ENCODE assay signal across 14 cellular contexts in the genomic region with DNA sequence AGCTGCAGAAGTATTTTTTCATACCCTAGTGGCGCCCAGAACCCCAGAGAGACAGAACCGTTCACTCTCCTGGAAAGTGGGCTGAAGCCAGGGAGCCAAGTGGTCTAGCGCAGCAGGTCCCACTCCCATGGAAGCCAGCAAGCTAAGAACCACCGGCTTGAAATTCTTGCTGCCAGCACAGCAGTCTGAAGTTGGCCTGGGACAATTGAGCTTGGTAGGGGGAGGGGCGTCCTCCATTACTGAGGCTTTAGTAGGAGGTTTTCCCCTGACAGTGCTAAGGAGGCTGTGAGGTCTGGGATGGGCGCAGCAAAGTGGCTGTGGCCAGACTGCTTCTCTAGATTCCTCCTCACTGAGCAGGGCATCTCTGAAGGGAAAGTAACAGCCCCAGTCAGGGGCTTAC.
A peak's percentile ranks its signal among the peaks of the same experiment; 100 is the strongest.
DNase-seq lines count a peak whose midpoint lies in the region; ATAC-seq and TF ChIP-seq lines count a peak whose summit lies in the region.
"Had no signal": no experiment of that assay in that cellular context is flagged by ENCODE, and none has a peak within 500 bp of the region (broad histone marks: within the 10 kb centered on the region; RNA-seq: fewer than 3 reads in every experiment).

No MANE protein-coding gene starts in this region.

- H3K9ac ChIP-seq in mesenchymal stem cell (ENCODE audit: low read length) (no peak overlapping the region), smooth muscle cell (ENCODE audit: low read depth) (no peak overlapping the region)

- H4K20me1 ChIP-seq in GM23338 (replicated peaks; ENCODE audit: insufficient read depth) (no peaks in the 10 kb centered on the region), smooth muscle cell (ENCODE audit: low read depth) (no peaks in the 10 kb centered on the region)

- H2BK5ac ChIP-seq in mesenchymal stem cell (ENCODE audit: low read depth, low read length, poor library complexity, severe bottlenecking), result peak overlapping the region; percentile 31

- H2AFZ ChIP-seq in GM23338 (peak overlapping the region; percentile 32; the same call in 1 of the 2 replicates), mesenchymal stem cell (ENCODE audit: low read depth, low read length) (no peak overlapping the region), smooth muscle cell (ENCODE audit: low read depth) (peak overlapping the region; percentile 66)

- H3K9me2 ChIP-seq in GM23338 (ENCODE audit: insufficient read depth), result no peaks in the 10 kb centered on the region

- H3K79me2 ChIP-seq in GM23338 (replicated peaks; ENCODE audit: insufficient read depth) (no peaks in the 10 kb centered on the region), smooth muscle cell (ENCODE audit: low read depth) (no peaks in the 10 kb centered on the region)

- H3K27me3 Mint-ChIP-seq in GM23338 (ENCODE audit: insufficient read depth, low read depth, poor library complexity), result peaks cover 4% of the 10 kb centered on the region
- H3K27me3 Mint-ChIP-seq: CD4-positive, alpha-beta T cell had no signal

- peak overlapping the region; percentile 21 to 43 for H3K18ac ChIP-seq in mesenchymal stem cell (ENCODE audit: low read depth in 1 of 2, low read length in 2 of 2)

- H3K4me1 Mint-ChIP-seq in GM23338, result peaks cover 2% of the 10 kb centered on the region; the same call in 1 of the 3 replicates

- TF ChIP-seq CTCF in GM23338 (conservative IDR thresholded peaks at IDR 0.05; ENCODE audit: low read depth in 2 of 2), result no peak
- no peak for TF ChIP-seq CTCF in WERI-Rb-1 (IDR thresholded peaks at IDR 0.05; ENCODE audit: low read depth, low read length)
- TF ChIP-seq CTCF in smooth muscle cell (IDR thresholded peaks at IDR 0.05; ENCODE audit: borderline replicate concordance, insufficient read depth, poor library complexity, severe bottlenecking), result no peak

- no peak overlapping the region for H4K91ac ChIP-seq in mesenchymal stem cell (ENCODE audit: low read length)

- no peak overlapping the region for H3K27ac Mint-ChIP-seq in GM23338
- H3K27ac Mint-ChIP-seq: CD4-positive, alpha-beta T cell; H9 had no signal

- peak overlapping the region in 1 of 2 experiments; percentile 63 for H2BK12ac ChIP-seq in mesenchymal stem cell (ENCODE audit: low read length in 2 of 2)

- no peak overlapping the region for H2AK5ac ChIP-seq in mesenchymal stem cell (ENCODE audit: low read length, severe bottlenecking)

- no peak overlapping the region for H2BK120ac ChIP-seq in mesenchymal stem cell (ENCODE audit: low read depth, low read length)

- no peak for ATAC-seq in GM23338
- ATAC-seq: GM12878 had no signal

- H3K79me1 ChIP-seq in mesenchymal stem cell (replicated peaks; ENCODE audit: low read length, poor library complexity, severe bottlenecking), result no peaks in the 10 kb centered on the region

- H3K4me3 ChIP-seq in GM23338 (no peak overlapping the region), WERI-Rb-1 (ENCODE audit: low read depth, low read length) (no peak overlapping the region), mesenchymal stem cell (ENCODE audit: insufficient read depth in 1 of 2, low read depth in 1 of 2, low read length in 2 of 2) (no peak overlapping the region), smooth muscle cell (no peak overlapping the region)
- H3K4me3 ChIP-seq: GM12878 had no signal

- no peak overlapping the region for H3K27ac ChIP-seq in GM23338 (ENCODE audit: low read depth)
- H3K27ac ChIP-seq in WERI-Rb-1, result peak overlapping the region; percentile 38
- no peak overlapping the region for H3K27ac ChIP-seq in mesenchymal stem cell (ENCODE audit: low read length, poor library complexity, severe bottlenecking)
- H3K27ac ChIP-seq in smooth muscle cell (ENCODE audit: low read depth), result no peak overlapping the region
- H3K27ac ChIP-seq: C4-2B had no signal

- H3K4me1 ChIP-seq in GM23338 (ENCODE audit: insufficient read depth), result no peaks in the 10 kb centered on the region
- H3K4me1 ChIP-seq in mesenchymal stem cell (ENCODE audit: control insufficient read depth, insufficient read depth, low read depth, low read length), result peaks cover 4% of the 10 kb centered on the region
- no peaks in the 10 kb centered on the region for H3K4me1 ChIP-seq in smooth muscle cell (ENCODE audit: low read depth)
- H3K4me1 ChIP-seq: Caco-2 had no signal

- no peak overlapping the region for H3K4me3 Mint-ChIP-seq in GM23338
- H3K4me3 Mint-ChIP-seq: CD4-positive, alpha-beta T cell; H9 had no signal

- WGBS in mesenchymal stem cell, result 97% methylated on average over 5 of the region's 6 CpGs
- 80% methylated on average over 6 of the region's 6 CpGs for WGBS in smooth muscle cell (ENCODE audit: low lambda C conversion rate)

- no peak overlapping the region for H3K4me2 ChIP-seq in GM23338
- no peak overlapping the region for H3K4me2 ChIP-seq in mesenchymal stem cell (ENCODE audit: low read length, poor library complexity, severe bottlenecking)
- no peak overlapping the region for H3K4me2 ChIP-seq in smooth muscle cell

- no peaks in the 10 kb centered on the region for H3F3A ChIP-seq in GM23338 (replicated peaks; ENCODE audit: low read depth)
- no peaks in the 10 kb centered on the region for H3F3A ChIP-seq in smooth muscle cell (ENCODE audit: low read depth)

- peaks cover 3% of the 10 kb centered on the region; the same call in 1 of the 3 replicates for H3K36me3 Mint-ChIP-seq in GM23338 (ENCODE audit: low read depth)

- H3K9me3 ChIP-seq in WERI-Rb-1 (ENCODE audit: severe bottlenecking), result peaks cover 10% of the 10 kb centered on the region
- no peaks in the 10 kb centered on the region for H3K9me3 ChIP-seq in mesenchymal stem cell (ENCODE audit: control insufficient read depth, low read length)
- no peaks in the 10 kb centered on the region for H3K9me3 ChIP-seq in smooth muscle cell (replicated peaks; ENCODE audit: low read depth)
- H3K9me3 ChIP-seq: Caco-2 had no signal

- no peak overlapping the region for H2BK15ac ChIP-seq in mesenchymal stem cell (ENCODE audit: low read depth, poor library complexity, severe bottlenecking)

- H3K9me3 Mint-ChIP-seq in GM23338, result peaks cover 3% of the 10 kb centered on the region; the same call in 2 of the 3 replicates
- H3K9me3 Mint-ChIP-seq: CD4-positive, alpha-beta T cell had no signal

- H3K27me3 ChIP-seq in GM23338 (ENCODE audit: insufficient read depth) (no peaks in the 10 kb centered on the region), WERI-Rb-1 (ENCODE audit: insufficient read depth, low read depth, severe bottlenecking) (no peaks in the 10 kb centered on the region), mesenchymal stem cell (ENCODE audit: control insufficient read depth in 1 of 2, insufficient read depth in 1 of 2, low read length in 2 of 2) (peaks cover 0 to 4% of the 10 kb centered on the region in 2 experiments), smooth muscle cell (ENCODE audit: low read depth) (no peaks in the 10 kb centered on the region)

- no peak overlapping the region for H3K14ac ChIP-seq in mesenchymal stem cell (ENCODE audit: low read length in 2 of 2)

- H3K36me3 ChIP-seq in GM23338 (ENCODE audit: insufficient read depth), result no peaks in the 10 kb centered on the region
- H3K36me3 ChIP-seq in WERI-Rb-1, result no peaks in the 10 kb centered on the region
- no peaks in the 10 kb centered on the region for H3K36me3 ChIP-seq in mesenchymal stem cell (ENCODE audit: control insufficient read depth in 1 of 2, insufficient read depth in 2 of 2, low read depth in 1 of 2, low read length in 2 of 2)
- H3K36me3 ChIP-seq in smooth muscle cell (ENCODE audit: low read depth), result no peaks in the 10 kb centered on the region

- H3K4ac ChIP-seq in mesenchymal stem cell (ENCODE audit: low read depth in 1 of 2, low read length in 2 of 2), result no peak overlapping the region

- DNase-seq in GM23338 (ENCODE audit: low spot score) (no peak), WERI-Rb-1 (no peak), mesenchymal stem cell (no peak), smooth muscle cell (lab: John Stamatoyannopoulos, UW; ENCODE audit: unreplicated experiment) (no peak), DMS 273 treated with DMSO at 0.1 percent for 48 hours (lab: John Stamatoyannopoulos, UW) (no peak), NCI-H1092 treated with DMSO at 0.1 percent for 48 hours (lab: John Stamatoyannopoulos, UW) (no peak), medulla oblongata (ENCODE audit: extremely low spot score) (no peak)
- DNase-seq: AML-193; Caco-2; CD4-positive, alpha-beta T cell; DMS79 treated with DMSO at 0.1 percent for 48 hours; H9 had no signal

- peak overlapping the region; percentile 28 for H4K8ac ChIP-seq in mesenchymal stem cell (ENCODE audit: low read length)

- H3K23ac ChIP-seq in mesenchymal stem cell (ENCODE audit: low read length in 2 of 2), result no peak overlapping the region

TF ChIP-seq in GM23338, 12 proteins besides CTCF, POLR2A, EP300 and RAD21 (continues in another document):
- TF ChIP-seq POLR2AphosphoS5 (IDR thresholded peaks at IDR 0.05; ENCODE audit: low read depth) (no peak), STAT1 (IDR thresholded peaks at IDR 0.05; ENCODE audit: unreplicated experiment) (no peak)
- TF ChIP-seq, protein P1, sequence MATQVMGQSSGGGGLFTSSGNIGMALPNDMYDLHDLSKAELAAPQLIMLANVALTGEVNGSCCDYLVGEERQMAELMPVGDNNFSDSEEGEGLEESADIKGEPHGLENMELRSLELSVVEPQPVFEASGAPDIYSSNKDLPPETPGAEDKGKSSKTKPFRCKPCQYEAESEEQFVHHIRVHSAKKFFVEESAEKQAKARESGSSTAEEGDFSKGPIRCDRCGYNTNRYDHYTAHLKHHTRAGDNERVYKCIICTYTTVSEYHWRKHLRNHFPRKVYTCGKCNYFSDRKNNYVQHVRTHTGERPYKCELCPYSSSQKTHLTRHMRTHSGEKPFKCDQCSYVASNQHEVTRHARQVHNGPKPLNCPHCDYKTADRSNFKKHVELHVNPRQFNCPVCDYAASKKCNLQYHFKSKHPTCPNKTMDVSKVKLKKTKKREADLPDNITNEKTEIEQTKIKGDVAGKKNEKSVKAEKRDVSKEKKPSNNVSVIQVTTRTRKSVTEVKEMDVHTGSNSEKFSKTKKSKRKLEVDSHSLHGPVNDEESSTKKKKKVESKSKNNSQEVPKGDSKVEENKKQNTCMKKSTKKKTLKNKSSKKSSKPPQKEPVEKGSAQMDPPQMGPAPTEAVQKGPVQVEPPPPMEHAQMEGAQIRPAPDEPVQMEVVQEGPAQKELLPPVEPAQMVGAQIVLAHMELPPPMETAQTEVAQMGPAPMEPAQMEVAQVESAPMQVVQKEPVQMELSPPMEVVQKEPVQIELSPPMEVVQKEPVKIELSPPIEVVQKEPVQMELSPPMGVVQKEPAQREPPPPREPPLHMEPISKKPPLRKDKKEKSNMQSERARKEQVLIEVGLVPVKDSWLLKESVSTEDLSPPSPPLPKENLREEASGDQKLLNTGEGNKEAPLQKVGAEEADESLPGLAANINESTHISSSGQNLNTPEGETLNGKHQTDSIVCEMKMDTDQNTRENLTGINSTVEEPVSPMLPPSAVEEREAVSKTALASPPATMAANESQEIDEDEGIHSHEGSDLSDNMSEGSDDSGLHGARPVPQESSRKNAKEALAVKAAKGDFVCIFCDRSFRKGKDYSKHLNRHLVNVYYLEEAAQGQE (IDR thresholded peaks at IDR 0.05; ENCODE audit: unreplicated experiment), result no peak
